ENCODE assay signal across 8 cellular contexts in the genomic region with DNA sequence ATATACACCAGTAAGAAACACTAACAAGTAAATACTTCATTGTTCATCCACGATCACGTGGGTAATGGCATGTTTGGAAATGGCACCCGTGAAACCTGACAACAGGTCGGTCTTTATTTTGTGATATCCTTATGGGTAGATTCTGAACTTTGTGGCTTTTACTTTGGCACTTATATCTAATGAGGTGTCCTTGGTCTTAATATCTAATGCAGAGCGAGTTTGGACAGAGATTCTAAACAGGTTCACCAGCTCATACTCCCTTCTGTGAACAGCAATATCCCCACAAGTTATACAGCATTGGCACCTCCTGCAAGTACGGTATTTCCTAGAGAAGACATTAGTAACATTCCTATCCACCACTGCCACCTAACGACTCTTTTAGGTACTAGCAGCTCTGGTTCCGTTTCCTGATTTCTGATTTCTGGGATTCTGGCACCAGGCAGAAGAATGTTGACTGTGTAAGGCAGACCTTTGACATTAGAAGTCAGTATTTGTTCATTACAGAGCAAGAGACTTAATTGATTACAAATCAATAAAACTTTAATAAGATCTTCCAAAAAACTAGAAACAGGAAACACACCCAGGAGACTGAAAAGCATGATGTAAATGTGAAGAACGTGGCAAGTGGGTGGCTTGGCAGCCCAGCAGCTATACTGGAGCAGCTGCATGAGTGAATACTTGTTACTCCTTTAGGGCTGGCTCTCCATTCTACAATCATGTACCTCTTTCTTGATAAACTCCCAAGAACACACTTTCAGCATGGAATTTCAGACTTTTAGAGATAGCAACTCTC. TPM values are rescaled to one million over a fixed set of nuclear protein-coding genes. Genes with fewer than 3 reads are reported as not detected.
DNase-seq lines count a peak whose midpoint lies in the region; ATAC-seq, FAIRE-seq and TF ChIP-seq lines count a peak whose summit lies in the region.

No MANE protein-coding gene starts in this region.

- H3K23me2 ChIP-seq in H1 (ENCODE audit: low read depth, low read length), result no peaks in the 10 kb centered on the region

- no peak overlapping the region for H3K4ac ChIP-seq in H1 (replicated peaks; ENCODE audit: insufficient read length, low read depth, low read length)

- H3K56ac ChIP-seq in H1 (replicated peaks; ENCODE audit: insufficient read length, low read depth, low read length), result no peak overlapping the region

- H3K36me3 ChIP-seq in H1 (ENCODE audit: control insufficient read depth in 2 of 4, insufficient read depth in 4 of 4, low read length in 3 of 4) (no peaks in the 10 kb centered on the region), tibial artery (peaks cover 18 to 32% (median 19%) of the 10 kb centered on the region in 3 donors)

- H3K23ac ChIP-seq in H1 (ENCODE audit: insufficient read length), result no peak overlapping the region

- intact Hi-C loops in tibial artery (cut with DNase I; ENCODE audit: low total_unique reads), result loop anchor here (5.0 kb wide), 1 partner anchor 159 kb away; no protein-coding TSS in a partner anchor

- no peak overlapping the region for H3K4me3 ChIP-seq in WI38 (ENCODE audit: low read depth, low read length)
- H3K4me3 ChIP-seq in H1 (ENCODE audit: extremely low read depth in 1 of 4, insufficient read depth in 2 of 4, low read depth in 3 of 4, low read length in 4 of 4), result no peak overlapping the region
- H3K4me3 ChIP-seq in tibial artery, result no peak overlapping the region

- H3K27ac Mint-ChIP-seq in mesothelial cell of epicardium, result no peak overlapping the region

- no peak overlapping the region for H4K5ac ChIP-seq in H1 (ENCODE audit: insufficient read length, low read depth, low read length)

- peak; percentile 89 to 92 for TF ChIP-seq RAD21 in H1 (IDR thresholded peaks at IDR 0.05 in 1 of 2, conservative IDR thresholded peaks at IDR 0.05 in 1 of 2; ENCODE audit: low read depth in 2 of 2, low read length in 2 of 2)

- H3K4me2 ChIP-seq in H1 (ENCODE audit: insufficient read depth in 1 of 2, low read depth in 2 of 2, low read length in 2 of 2), result no peak overlapping the region

- no peak overlapping the region for H4K8ac ChIP-seq in H1 (ENCODE audit: extremely low read depth, insufficient read depth, low read length)

- H3K27me3 ChIP-seq in H1 (replicated peaks in 1 of 4; ENCODE audit: control insufficient read depth in 3 of 4, extremely low read depth in 1 of 4, insufficient read depth in 3 of 4, low read length in 3 of 4), result no peaks in the 10 kb centered on the region
- no peaks in the 10 kb centered on the region for H3K27me3 ChIP-seq in tibial artery

- H3K4me1 ChIP-seq in H1 (replicated peaks in 1 of 4; ENCODE audit: control insufficient read depth in 3 of 4, insufficient read depth in 4 of 4, low read length in 3 of 4) (no peaks in the 10 kb centered on the region), tibial artery (peaks cover 0 to 32% (median 18%) of the 10 kb centered on the region in 4 donors)

- peak; percentile 86 for FAIRE-seq in H1 (lab: Jason Lieb, UNC)

- no peak overlapping the region for H3K27ac ChIP-seq in H1 (ENCODE audit: low read depth, low read length)
- no peak overlapping the region for H3K27ac ChIP-seq in tibial artery

- WGBS in H1 (ENCODE audit: extremely low coverage in 1 of 2, insufficient coverage in 1 of 2, insufficient read length in 1 of 2, insufficient replicate concordance in 2 of 2, low coverage in 1 of 2, low lambda C conversion rate in 2 of 2, missing lambda C conversion rate in 1 of 2), 2 experiments, result 47% methylated on average over 9 of the region's 9 CpGs; no CpG with 5 or more reads in 1 of the 2 experiments

- TF ChIP-seq CTCF in WI38 (IDR thresholded peaks at IDR 0.05; ENCODE audit: low read depth, low read length), result peak; percentile 60
- peak in 2 of 3 experiments; percentile 78 to 86; a peak in 3 of 4 replicates for TF ChIP-seq CTCF in H1 (IDR thresholded peaks at IDR 0.05; ENCODE audit: control extremely low read depth in 1 of 3, insufficient read depth in 1 of 3, low read depth in 1 of 3, low read length in 3 of 3)
- peak; percentile 73 for TF ChIP-seq CTCF in mesothelial cell of epicardium (IDR thresholded peaks at IDR 0.05; ENCODE audit: unreplicated experiment)
- peak; percentile 77 to 81 for TF ChIP-seq CTCF in tibial artery (IDR thresholded peaks at IDR 0.05)

- no peaks in the 10 kb centered on the region for H3K9me3 ChIP-seq in H1 (ENCODE audit: insufficient read depth in 2 of 2, low read depth in 1 of 2, low read length in 1 of 2)
- H3K9me3 ChIP-seq in tibial artery, result no peaks in the 10 kb centered on the region

- peak; percentile 59 for DNase-seq in activated CD8-positive, alpha-beta memory T cell treated with anti-CD3 and anti-CD28 coated beads for 24 hours
- DNase-seq in activated CD8-positive, alpha-beta memory T cell treated with anti-CD3 and anti-CD28 coated beads, Interleukin-2, amount 50 U/mL, for 48 hours, result no peak
- DNase-seq in NCI-H345 (lab: John Stamatoyannopoulos, UW), result peak; percentile 51
- DNase-seq in H1 (ENCODE audit: low read depth in 1 of 2, low spot score in 2 of 2), result peak in 1 of 2 experiments; percentile 61
- DNase-seq in mesothelial cell of epicardium (ENCODE audit: low spot score in 2 of 2, unreplicated experiment in 2 of 2), result no peak
- peak in 1 of 2 donors; percentile 43 for DNase-seq in tibial artery

- no peak overlapping the region for H2BK5ac ChIP-seq in H1 (ENCODE audit: low read depth, low read length)

- no peaks in the 10 kb centered on the region for H3K79me2 ChIP-seq in H1 (ENCODE audit: control insufficient read depth in 1 of 2, insufficient read depth in 2 of 2, low read length in 2 of 2)

- TF ChIP-seq POLR2A in H1 (IDR thresholded peaks at IDR 0.05; ENCODE audit: control extremely low read depth in 1 of 2, low read depth in 2 of 2, low read length in 2 of 2), result no peak

- H2BK15ac ChIP-seq in H1 (ENCODE audit: low read length), result no peak overlapping the region

- H3K9ac ChIP-seq in H1 (replicated peaks in 1 of 4; ENCODE audit: extremely low read depth in 1 of 4, low read depth in 3 of 4, low read length in 3 of 4), result no peak overlapping the region

- POLR2A ChIA-PET in H1 (lab: Charles Lee; ENCODE audit: partially characterized antibody), result no interaction called here

- H4K91ac ChIP-seq in H1 (replicated peaks; ENCODE audit: insufficient read length, low read length), result no peak overlapping the region

- H3K27me3 Mint-ChIP-seq in mesothelial cell of epicardium (ENCODE audit: low read depth), result no peaks in the 10 kb centered on the region

- no peak overlapping the region for H2AFZ ChIP-seq in H1 (ENCODE audit: low read length)

- no peaks in the 10 kb centered on the region for H3K36me3 Mint-ChIP-seq in mesothelial cell of epicardium

- H3K14ac ChIP-seq in H1 (ENCODE audit: insufficient read length), result no peak overlapping the region

- no peak overlapping the region for H2BK120ac ChIP-seq in H1 (replicated peaks; ENCODE audit: low read depth, low read length)

- no peak overlapping the region for H2BK20ac ChIP-seq in H1 (ENCODE audit: low read length)

- H3K18ac ChIP-seq in H1 (ENCODE audit: extremely low read depth, low read length), result no peak overlapping the region

- peak; percentile 91 for ATAC-seq in HG02885 (IDR thresholded peaks at IDR 0.05; ENCODE audit: poor library complexity, unreplicated experiment)

- no peak overlapping the region for H3K4me3 Mint-ChIP-seq in mesothelial cell of epicardium

- CTCF ChIA-PET in H1 (lab: Charles Lee; ENCODE audit: partially characterized antibody), result interaction anchor here (0.8 to 5.0 kb wide), 28 partner anchors 10 to 403 kb away, joined by 3 to 59 read pairs (median 4); a partner anchor contains a TSS

- H3K9me3 Mint-ChIP-seq in mesothelial cell of epicardium, result no peaks in the 10 kb centered on the region

- H3K79me1 ChIP-seq in H1 (ENCODE audit: low read depth, low read length), result no peaks in the 10 kb centered on the region

- H4K20me1 ChIP-seq in H1 (replicated peaks in 1 of 2; ENCODE audit: control insufficient read depth in 1 of 2, insufficient read depth in 2 of 2, low read length in 2 of 2), result no peaks in the 10 kb centered on the region

- no peak for TF ChIP-seq EP300 in H1 (IDR thresholded peaks at IDR 0.05; ENCODE audit: borderline replicate concordance in 1 of 2, low read depth in 2 of 2, low read length in 2 of 2)

- no peak overlapping the region for H2BK12ac ChIP-seq in H1 (ENCODE audit: low read depth, low read length)

- H2AK5ac ChIP-seq in H1 (ENCODE audit: low read depth, low read length), result no peak overlapping the region

- H3K4me1 Mint-ChIP-seq in mesothelial cell of epicardium, result peaks cover 2% of the 10 kb centered on the region

RNA-seq across cellular contexts. Expression of a gene that starts 2.5 kb away (rescaled TPM):
- 2.2 and 4.3 TPM in 2 replicates for total RNA-seq in H1 (2021; fragmentation: NEBNext Ultra II Directional; extraction: Animal tissue kit (Norgen Biotek cat#: 25700))
- polyA plus RNA-seq in H1 (2011; rRNA removed), result 4.4 and 4.6 TPM in 2 replicates
- polyA plus RNA-seq in H1 (2011; cell fraction: cytosol; rRNA removed), result 4.7 TPM
- polyA plus RNA-seq in H1 (2011; cell fraction: nucleus; rRNA removed), result 3.4 TPM
- 4.9 to 6.1 TPM (median 5.8 TPM) in 4 replicates for polyA plus RNA-seq in H1 (2012, experiment 1 of 2)
- polyA plus RNA-seq in H1 (2012, experiment 2 of 2), result 13.5 TPM
- polyA plus RNA-seq in H1 (2013, experiment 1 of 2), result 7.0 TPM
- 8.2 TPM for polyA plus RNA-seq in H1 (2013, experiment 2 of 2)
- 5.2 and 5.8 TPM in 2 replicates for polyA minus RNA-seq in H1 (2011; rRNA and poly(A)+ RNA removed)
- polyA minus RNA-seq in H1 (2011; cell fraction: cytosol; rRNA and poly(A)+ RNA removed), result 2.6 TPM
- polyA minus RNA-seq in H1 (2011; cell fraction: nucleus; rRNA and poly(A)+ RNA removed), result 1.3 TPM
- total RNA-seq in mesothelial cell of epicardium, result 3.7 to 5.4 TPM (median 3.8 TPM) in 3 replicates

RNA-seq across cellular contexts. Expression of a gene that starts 6.7 kb away (rescaled TPM):
- total RNA-seq in H1 (2021; fragmentation: NEBNext Ultra II Directional; extraction: Animal tissue kit (Norgen Biotek cat#: 25700)), result 0.38 and 0.61 TPM in 2 replicates
- 3.5 and 3.7 TPM in 2 replicates for polyA plus RNA-seq in H1 (2011; rRNA removed)
- 3.5 TPM for polyA plus RNA-seq in H1 (2011; cell fraction: cytosol; rRNA removed)
- polyA plus RNA-seq in H1 (2011; cell fraction: nucleus; rRNA removed), result 3.5 TPM
- 2.1 to 3.1 TPM (median 2.3 TPM) in 4 replicates for polyA plus RNA-seq in H1 (2012, experiment 1 of 2)
- polyA plus RNA-seq in H1 (2012, experiment 2 of 2), result 0.46 TPM
- polyA plus RNA-seq in H1 (2013, experiment 1 of 2), result 2.4 TPM
- polyA plus RNA-seq in H1 (2013, experiment 2 of 2), result 2.6 TPM
- 5.9 and 7.7 TPM in 2 replicates for polyA minus RNA-seq in H1 (2011; rRNA and poly(A)+ RNA removed)
- 3.3 TPM for polyA minus RNA-seq in H1 (2011; cell fraction: cytosol; rRNA and poly(A)+ RNA removed)
- polyA minus RNA-seq in H1 (2011; cell fraction: nucleus; rRNA and poly(A)+ RNA removed), result 1.00 TPM
- 4.6 to 6.2 TPM (median 5.3 TPM) in 3 replicates for total RNA-seq in mesothelial cell of epicardium

RNA-seq across cellular contexts. Expression of a gene that starts 49.6 kb away (rescaled TPM):
- total RNA-seq in H1 (2021; fragmentation: NEBNext Ultra II Directional; extraction: Animal tissue kit (Norgen Biotek cat#: 25700)), result not detected in 2 replicates
- polyA plus RNA-seq in H1 (2011; rRNA removed), result not detected in 2 replicates
- not detected for polyA plus RNA-seq in H1 (2011; cell fraction: cytosol; rRNA removed)
- not detected for polyA plus RNA-seq in H1 (2011; cell fraction: nucleus; rRNA removed)
- not detected in 4 replicates for polyA plus RNA-seq in H1 (2012, experiment 1 of 2)
- polyA plus RNA-seq in H1 (2012, experiment 2 of 2), result not detected
- not detected for polyA plus RNA-seq in H1 (2013, experiment 1 of 2)
- polyA plus RNA-seq in H1 (2013, experiment 2 of 2), result not detected
- 0.17 TPM in 1 of 2 replicates, not detected in the other for polyA minus RNA-seq in H1 (2011; rRNA and poly(A)+ RNA removed)
- polyA minus RNA-seq in H1 (2011; cell fraction: cytosol; rRNA and poly(A)+ RNA removed), result not detected
- not detected for polyA minus RNA-seq in H1 (2011; cell fraction: nucleus; rRNA and poly(A)+ RNA removed)
- total RNA-seq in mesothelial cell of epicardium, result not detected in 3 replicates

RNA-seq across cellular contexts. Expression of a gene that starts 54.6 kb away (rescaled TPM):
- total RNA-seq in H1 (2021; fragmentation: NEBNext Ultra II Directional; extraction: Animal tissue kit (Norgen Biotek cat#: 25700)), result not detected in 2 replicates
- polyA plus RNA-seq in H1 (2011; rRNA removed), result 0.09 and 0.11 TPM in 2 replicates
- 0.12 TPM for polyA plus RNA-seq in H1 (2011; cell fraction: cytosol; rRNA removed)
- not detected for polyA plus RNA-seq in H1 (2011; cell fraction: nucleus; rRNA removed)
- polyA plus RNA-seq in H1 (2012, experiment 1 of 2), result 0.19 TPM in 1 of 4 replicates, not detected in the others
- not detected for polyA plus RNA-seq in H1 (2012, experiment 2 of 2)
- not detected for polyA plus RNA-seq in H1 (2013, experiment 1 of 2)
- polyA plus RNA-seq in H1 (2013, experiment 2 of 2), result not detected
- not detected in 2 replicates for polyA minus RNA-seq in H1 (2011; rRNA and poly(A)+ RNA removed)
- polyA minus RNA-seq in H1 (2011; cell fraction: cytosol; rRNA and poly(A)+ RNA removed), result not detected
- not detected for polyA minus RNA-seq in H1 (2011; cell fraction: nucleus; rRNA and poly(A)+ RNA removed)
- not detected in 3 replicates for total RNA-seq in mesothelial cell of epicardium

Comparison
In these comparisons a context has a peak if more than half of its experiments do, and no peak if none do; other contexts are left out.
1. DNase-seq: peak in activated CD8-positive, alpha-beta memory T cell treated with anti-CD3 and anti-CD28 coated beads for 24 hours (single experiment) and NCI-H345 (single experiment); none in activated CD8-positive, alpha-beta memory T cell treated with anti-CD3 and anti-CD28 coated beads, Interleukin-2, amount 50 U/mL, for 48 hours (single experiment) and mesothelial cell of epicardium (0 of 2).
2. Peak in every context shown above with its lines, with median percentiles within 50 percentile points of each other: CTCF ChIP-seq.